Comparison of ENCODE assay signal across 8 cellular contexts in genomic region chr4:139301143-139301820, GRCh38. TPM values are rescaled to one million over a fixed set of nuclear protein-coding genes. Genes with fewer than 3 reads are reported as not detected.
DNase-seq lines count a peak whose midpoint lies in the region; ATAC-seq and TF ChIP-seq lines count a peak whose summit lies in the region.

NAA15 (plus strand) TSS chr4:139301505; CDS start chr4:139301778, 273 bp downstream.

- ATAC-seq in GM19372 (IDR thresholded peaks at IDR 0.05; ENCODE audit: low read depth, unreplicated experiment): peak; percentile 82
- ATAC-seq in HG03558 (IDR thresholded peaks at IDR 0.05; ENCODE audit: extremely low read depth, unreplicated experiment): peak; percentile 65
- ATAC-seq in left lung: peak; percentile 96

- H3K27ac ChIP-seq in left lung: peak within 1 kb of the TSS; percentile 89 to 93

- peaks cover 0 to 4% of the 10 kb centered on the region in 2 donors for H3K36me3 ChIP-seq in left lung

- peak within 1 kb of the TSS; percentile 89 for H3K4me3 Mint-ChIP-seq in dendritic cell treated with granulocyte-macrophage colony-stimulating factor and Interleukin-4, amounts not matched to agents 40 ng/mL and 50 ng/mL, for 4 days

- peak within 1 kb of the TSS; percentile 92 for H3K27ac Mint-ChIP-seq in dendritic cell treated with granulocyte-macrophage colony-stimulating factor and Interleukin-4, amounts not matched to agents 40 ng/mL and 50 ng/mL, for 4 days

- H3K27me3 ChIP-seq in left lung: no peaks in the 10 kb centered on the region

- no peaks in the 10 kb centered on the region for H3K27me3 Mint-ChIP-seq in dendritic cell treated with granulocyte-macrophage colony-stimulating factor and Interleukin-4, amounts not matched to agents 40 ng/mL and 50 ng/mL, for 4 days

- no peaks in the 10 kb centered on the region for H3K9me3 Mint-ChIP-seq in dendritic cell treated with granulocyte-macrophage colony-stimulating factor and Interleukin-4, amounts not matched to agents 40 ng/mL and 50 ng/mL, for 4 days

- H3K4me1 Mint-ChIP-seq in dendritic cell treated with granulocyte-macrophage colony-stimulating factor and Interleukin-4, amounts not matched to agents 40 ng/mL and 50 ng/mL, for 4 days (ENCODE audit: low read depth): peaks cover 33% of the 10 kb centered on the region

- H3K4me1 ChIP-seq in left lung: peaks cover 21 to 41% of the 10 kb centered on the region in 2 donors

- intact Hi-C loops in dendritic cell treated with granulocyte-macrophage colony-stimulating factor and Interleukin-4, amounts not matched to agents 40 ng/mL and 50 ng/mL, for 4 days (cut with micrococcal nuclease): loop anchor here (2.0 to 5.0 kb wide), 3 partner anchors 124 to 219 kb away; partner anchors contain the start of genes ELF2 and RAB33B
- intact Hi-C loops in left lung (cut with DNase I): no loop called here

- TF ChIP-seq CTCF in left lung (IDR thresholded peaks at IDR 0.05): peak in 1 of 2 donors; percentile 16

- H3K9me3 ChIP-seq in left lung: no peaks in the 10 kb centered on the region

- peak; percentile 92 to 99 (median 96) for DNase-seq in C1 segment of cervical spinal cord (lab: John Stamatoyannopoulos, UW)
- DNase-seq in NCI-H748 treated with DMSO at 0.1 percent for 48 hours (lab: John Stamatoyannopoulos, UW): peak; percentile 85
- peak; percentile 93 to 98 for DNase-seq in activated CD4-positive, alpha-beta T cell treated with anti-CD3 and anti-CD28 coated beads, Interleukin-2, amount 50 U/mL, for 24 hours (ENCODE audit: low read depth in 1 of 2, low spot score in 1 of 2)
- DNase-seq in left lung: peak; percentile 99
- DNase-seq in stimulated activated CD4-positive, alpha-beta T cell treated with anti-CD3 and anti-CD28 coated beads, Interleukin-2, amount 100 ng/mL, for 48 hours: peak; percentile 95

- H3K36me3 Mint-ChIP-seq in dendritic cell treated with granulocyte-macrophage colony-stimulating factor and Interleukin-4, amounts not matched to agents 40 ng/mL and 50 ng/mL, for 4 days (ENCODE audit: low read depth): peaks cover 34% of the 10 kb centered on the region

- peak within 1 kb of the TSS; percentile 91 to 99 for H3K4me3 ChIP-seq in left lung

RNA-seq across cellular contexts. Expression of gene NAA15, which starts in this region (rescaled TPM):
- 10 to 100 TPM; 35.5 to 49.6 TPM for total RNA-seq in left lung

Comparison
In these comparisons a context has a peak if more than half of its experiments do, and no peak if none do; other contexts are left out.
1. Peak in every context shown above with its lines: DNase-seq, ATAC-seq, H3K4me3 ChIP-seq and H3K27ac ChIP-seq.